Comparison of ENCODE assay signal across 29 cellular contexts in genomic region chr2:146193619-146194018, GRCh38.
"Had no signal": no experiment of that assay in that cellular context is flagged by ENCODE, and none has a peak within 500 bp of the region (broad histone marks: within the 10 kb centered on the region; RNA-seq: fewer than 3 reads in every experiment).

No MANE protein-coding gene starts in this region.

- H3K27me3 ChIP-seq: colonic mucosa, esophagus muscularis mucosa, esophagus squamous epithelium, foreskin keratinocyte, gastrocnemius medialis, gastroesophageal sphincter, heart left ventricle, heart right ventricle, hepatocyte had no signal

- FAIRE-seq: colon, endometrium, endothelial cell of umbilical vein, frontal cortex had no signal

- H3K27me3 Mint-ChIP-seq: dendritic cell treated with granulocyte-macrophage colony-stimulating factor and Interleukin-4, amounts not matched to agents 40 ng/mL and 50 ng/mL, for 4 days; effector memory CD8-positive, alpha-beta T cell had no signal

- H2AFZ ChIP-seq: hepatocyte had no signal

- H3K4me2 ChIP-seq: hepatocyte had no signal

- DNase-seq: colonic mucosa; cortex of kidney; dermis blood vessel endothelial cell; dorsolateral prefrontal cortex; effector CD4-positive, alpha-beta T cell; effector CD8-positive, alpha-beta T cell; effector memory CD4-positive, alpha-beta T cell; effector memory CD8-positive, alpha-beta T cell; endodermal cell; erythroblast; esophagus squamous epithelium; foreskin fibroblast; foreskin keratinocyte; foreskin melanocyte; gastrocnemius medialis; head of caudate nucleus; heart right ventricle had no signal

- ATAC-seq: effector memory CD8-positive, alpha-beta T cell; esophagus mucosa; foreskin keratinocyte; gastrocnemius medialis; gastroesophageal sphincter; heart left ventricle; heart right ventricle had no signal

- H3K4me1 ChIP-seq: colonic mucosa, esophagus muscularis mucosa, esophagus squamous epithelium, foreskin keratinocyte, gastrocnemius medialis, gastroesophageal sphincter, heart left ventricle, heart right ventricle had no signal

- H3K36me3 ChIP-seq: colonic mucosa, esophagus muscularis mucosa, esophagus squamous epithelium, gastrocnemius medialis, gastroesophageal sphincter, heart left ventricle, heart right ventricle had no signal

- H3K27ac Mint-ChIP-seq: dendritic cell treated with granulocyte-macrophage colony-stimulating factor and Interleukin-4, amounts not matched to agents 40 ng/mL and 50 ng/mL, for 4 days; effector memory CD8-positive, alpha-beta T cell; endodermal cell had no signal

- H3K4me3 Mint-ChIP-seq: dendritic cell treated with granulocyte-macrophage colony-stimulating factor and Interleukin-4, amounts not matched to agents 40 ng/mL and 50 ng/mL, for 4 days; effector memory CD8-positive, alpha-beta T cell; endodermal cell had no signal

- H3K27ac ChIP-seq: colonic mucosa, coronary artery, dorsolateral prefrontal cortex, epithelial cell of prostate, esophagus muscularis mucosa, esophagus squamous epithelium, foreskin keratinocyte, gastrocnemius medialis, gastroesophageal sphincter, heart left ventricle, heart right ventricle, hepatocyte had no signal

- H3K4me3 ChIP-seq: colonic mucosa, coronary artery, dorsolateral prefrontal cortex, esophagus muscularis mucosa, esophagus squamous epithelium, gastrocnemius medialis, gastroesophageal sphincter, heart left ventricle, heart right ventricle, hepatocyte had no signal

- H3K9me3 ChIP-seq: colonic mucosa, esophagus muscularis mucosa, esophagus squamous epithelium, gastrocnemius medialis, gastroesophageal sphincter, heart left ventricle, heart right ventricle had no signal

- H3K9me3 Mint-ChIP-seq: endodermal cell had no signal

- H3K4me1 Mint-ChIP-seq: endodermal cell had no signal

- H3K79me2 ChIP-seq: hepatocyte had no signal
